In genomic region chr2:236512902-236513433, GRCh38 we compare ENCODE assay signal across 8 cellular contexts. TPM values are rescaled to one million over a fixed set of nuclear protein-coding genes. Genes with fewer than 3 reads are reported as not detected.
DNase-seq lines count a peak whose midpoint lies in the region; ATAC-seq and TF ChIP-seq lines count a peak whose summit lies in the region.

No MANE protein-coding gene starts in this region.

- TF ChIP-seq POLR2A in upper lobe of left lung (IDR thresholded peaks at IDR 0.05), result no peak

- no peak overlapping the region for H3K27ac Mint-ChIP-seq in osteocyte (ENCODE audit: unreplicated experiment)

- peaks cover 13% of the 10 kb centered on the region for H3K4me1 Mint-ChIP-seq in osteocyte (ENCODE audit: unreplicated experiment)

- H3K4me3 ChIP-seq in OCI-LY3 (ENCODE audit: low read length) (no peak overlapping the region), upper lobe of left lung (no peak overlapping the region)

- peaks cover 27% of the 10 kb centered on the region for H3K27me3 Mint-ChIP-seq in osteocyte (ENCODE audit: unreplicated experiment)

- no peak overlapping the region for H3K4me2 ChIP-seq in OCI-LY3 (ENCODE audit: low read length)

- no peak overlapping the region for H2AFZ ChIP-seq in OCI-LY3 (ENCODE audit: low read depth, low read length)

- no peaks in the 10 kb centered on the region for H4K20me1 ChIP-seq in OCI-LY3 (ENCODE audit: insufficient read depth, low read length)

- no peak overlapping the region for H3K9ac ChIP-seq in OCI-LY3 (ENCODE audit: low read length)

- no peaks in the 10 kb centered on the region for H3K36me3 Mint-ChIP-seq in osteocyte (ENCODE audit: unreplicated experiment)

- peaks cover 29% of the 10 kb centered on the region for H3K4me1 ChIP-seq in OCI-LY3 (ENCODE audit: low read length)
- H3K4me1 ChIP-seq in upper lobe of left lung, result no peaks in the 10 kb centered on the region

- peak; percentile 9 for DNase-seq in NCI-H1694 (lab: John Stamatoyannopoulos, UW)
- no peak for DNase-seq in NCI-H1694 treated with DMSO at 0.1 percent for 48 hours (lab: John Stamatoyannopoulos, UW)
- peak; percentile 49 for DNase-seq in activated T-cell treated with anti-CD3 and anti-CD28 coated beads for 48 hours (ENCODE audit: low read depth)
- peak; percentile 48 for DNase-seq in fibroblast of peridontal ligament (ENCODE audit: extremely low read depth)
- DNase-seq in osteocyte (ENCODE audit: extremely low spot score, unreplicated experiment), result no peak
- DNase-seq in upper lobe of left lung, result peak in 1 of 2 donors; percentile 68

- H3K79me2 ChIP-seq in OCI-LY3 (ENCODE audit: low read length), result no peaks in the 10 kb centered on the region

- H3K9me3 Mint-ChIP-seq in osteocyte (ENCODE audit: unreplicated experiment), result no peaks in the 10 kb centered on the region

- no peaks in the 10 kb centered on the region for H3K36me3 ChIP-seq in OCI-LY3 (replicated peaks; ENCODE audit: low read depth, low read length)
- H3K36me3 ChIP-seq in upper lobe of left lung, result no peaks in the 10 kb centered on the region

- WGBS in upper lobe of left lung, 2 donors, result 5 to 22% methylated on average over 6 to 7 of the region's 7 CpGs

- H3K4me3 Mint-ChIP-seq in osteocyte (ENCODE audit: unreplicated experiment), result no peak overlapping the region

- H3K27me3 ChIP-seq in OCI-LY3 (ENCODE audit: low read depth, low read length) (peaks cover 11% of the 10 kb centered on the region), upper lobe of left lung (no peaks in the 10 kb centered on the region)

- no peak for TF ChIP-seq EP300 in upper lobe of left lung (IDR thresholded peaks at IDR 0.05)

- no peak overlapping the region for H3K27ac ChIP-seq in OCI-LY3 (ENCODE audit: low read length)
- H3K27ac ChIP-seq in upper lobe of left lung, result no peak overlapping the region

- ATAC-seq in HG02852 (IDR thresholded peaks at IDR 0.05; ENCODE audit: unreplicated experiment) (peak; percentile 81), upper lobe of left lung (ENCODE audit: low FRiP score in 2 of 2) (peak; percentile 65 to 88)

- peak; percentile 77 for TF ChIP-seq CTCF in OCI-LY3 (IDR thresholded peaks at IDR 0.05; ENCODE audit: low read depth, low read length)
- peak; percentile 89 for TF ChIP-seq CTCF in osteocyte (IDR thresholded peaks at IDR 0.05)
- TF ChIP-seq CTCF in upper lobe of left lung (IDR thresholded peaks at IDR 0.05), result peak; percentile 78 to 92 (median 86)

- H3K9me3 ChIP-seq in OCI-LY3 (ENCODE audit: insufficient read depth, low read length) (no peaks in the 10 kb centered on the region), upper lobe of left lung (no peaks in the 10 kb centered on the region)

RNA-seq across cellular contexts. Expression of gene ACKR3, which starts 56.7 kb away (rescaled TPM):
- total RNA-seq in osteocyte, result 36.9 and 40.5 TPM in 2 replicates
- total RNA-seq in upper lobe of left lung, result 10 to 100 TPM in 3 of 6 donors, 1 to 10 TPM in 3; 3.9 to 28.5 (median 10.5) TPM

Comparison
In these comparisons a context has a peak if more than half of its experiments do, and no peak if none do; other contexts are left out.
1. DNase-seq: peak in NCI-H1694 (single experiment), activated T-cell treated with anti-CD3 and anti-CD28 coated beads for 48 hours (single experiment) and fibroblast of peridontal ligament (single experiment); none in NCI-H1694 treated with DMSO at 0.1 percent for 48 hours (single experiment) and osteocyte (single experiment).
2. Peak in every context shown above with its lines, with median percentiles within 50 percentile points of each other: CTCF ChIP-seq.